1 cellular context compared by ENCODE assay signal in the genomic region with DNA sequence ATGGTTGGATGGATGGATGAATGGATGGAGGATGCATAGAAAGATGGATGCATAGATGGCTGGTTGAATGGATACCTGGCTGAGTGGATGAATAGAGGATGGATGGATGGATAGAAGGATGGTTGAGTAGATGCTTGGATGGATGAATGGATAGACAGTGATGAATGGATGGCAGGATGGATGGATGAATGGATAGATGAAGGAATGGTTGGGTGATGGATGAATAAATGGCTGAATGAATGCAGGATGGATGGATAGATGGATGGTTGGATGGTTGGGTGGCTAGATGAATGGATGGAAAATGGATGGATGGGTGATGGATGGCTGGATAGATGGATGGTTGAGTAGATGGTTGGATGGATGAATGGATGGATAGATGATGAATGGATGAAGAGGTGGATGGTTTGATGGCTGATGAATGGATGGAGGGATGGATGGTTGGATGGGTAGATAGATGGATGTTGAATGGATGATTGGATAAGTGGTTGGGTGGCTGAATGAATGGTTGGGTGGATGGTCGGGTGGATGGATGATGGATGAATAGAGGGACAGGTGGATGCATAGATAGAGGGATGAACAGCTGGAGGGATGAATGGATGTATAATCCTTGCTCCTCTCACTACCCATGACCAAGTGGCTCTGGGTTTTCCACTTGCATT.
TF ChIP-seq lines count a peak whose summit lies in the region.

No MANE protein-coding gene starts in this region.

TF ChIP-seq in HepG2, 621 proteins besides CTCF, POLR2A, EP300 and RAD21:
- TF ChIP-seq CBX1 (IDR thresholded peaks at IDR 0.05; ENCODE audit: low read depth) (no peak), RAD51 (IDR thresholded peaks at IDR 0.05; ENCODE audit: borderline replicate concordance) (peak; percentile 23; the same call in 1 of the 2 replicates), THAP8 (CRISPR knock-in tag; IDR thresholded peaks at IDR 0.05; ENCODE audit: borderline replicate concordance) (no peak), FOXO1 (CRISPR knock-in tag; IDR thresholded peaks at IDR 0.05) (no peak), ZNF569 (CRISPR knock-in tag; IDR thresholded peaks at IDR 0.05; ENCODE audit: borderline replicate concordance) (no peak), MLLT10 (CRISPR knock-in tag; IDR thresholded peaks at IDR 0.05) (no peak), IKZF1 (IDR thresholded peaks at IDR 0.05) (0 out of 2 replicates have a peak, but pooled peaks have one; percentile 19), PTBP1 (IDR thresholded peaks at IDR 0.05; ENCODE audit: low read depth, low read length, poor library complexity, severe bottlenecking) (no peak), ZNF431 (CRISPR knock-in tag; IDR thresholded peaks at IDR 0.05; ENCODE audit: borderline replicate concordance, low read depth) (no peak), TGIF2 (CRISPR knock-in tag; IDR thresholded peaks at IDR 0.05) (no peak), ZNF678 (CRISPR knock-in tag; IDR thresholded peaks at IDR 0.05) (no peak), MAFF (IDR thresholded peaks at IDR 0.05; ENCODE audit: low read depth, low read length) (no peak), PHB2 (IDR thresholded peaks at IDR 0.05; ENCODE audit: partially characterized antibody) (peak; percentile 32), ZNF407 (CRISPR knock-in tag; IDR thresholded peaks at IDR 0.05; ENCODE audit: not compliant biosample characterization) (no peak), GTF3A (CRISPR knock-in tag; conservative IDR thresholded peaks at IDR 0.05) (no peak), EZH2 (conservative IDR thresholded peaks at IDR 0.05; ENCODE audit: low read depth, low read length) (no peak), TRIM24 (CRISPR knock-in tag; IDR thresholded peaks at IDR 0.05) (no peak), ZNF282 (IDR thresholded peaks at IDR 0.05; ENCODE audit: partially characterized antibody) (peak; percentile 29), NBN (conservative IDR thresholded peaks at IDR 0.05) (peak; percentile 78; the same call in 1 of the 2 replicates), ZNF136 (CRISPR knock-in tag; IDR thresholded peaks at IDR 0.05; ENCODE audit: low read depth) (no peak), CREB1 (IDR thresholded peaks at IDR 0.05) (no peak), CREB1 (CRISPR knock-in tag; IDR thresholded peaks at IDR 0.05) (no peak), ZNF260 (CRISPR knock-in tag; IDR thresholded peaks at IDR 0.05; ENCODE audit: borderline replicate concordance, low read depth) (no peak), AKAP8 (CRISPR knock-in tag; IDR thresholded peaks at IDR 0.05) (no peak), KLF9 (CRISPR knock-in tag; IDR thresholded peaks at IDR 0.05; ENCODE audit: low read depth) (no peak), PLRG1 (conservative IDR thresholded peaks at IDR 0.05) (peak; percentile 86; the same call in 1 of the 2 replicates), SOX6 (IDR thresholded peaks at IDR 0.05) (peak; percentile 67; the same call in 1 of the 2 replicates), SOX6 (CRISPR knock-in tag; IDR thresholded peaks at IDR 0.05) (no peak)
- TF ChIP-seq, protein P1, sequence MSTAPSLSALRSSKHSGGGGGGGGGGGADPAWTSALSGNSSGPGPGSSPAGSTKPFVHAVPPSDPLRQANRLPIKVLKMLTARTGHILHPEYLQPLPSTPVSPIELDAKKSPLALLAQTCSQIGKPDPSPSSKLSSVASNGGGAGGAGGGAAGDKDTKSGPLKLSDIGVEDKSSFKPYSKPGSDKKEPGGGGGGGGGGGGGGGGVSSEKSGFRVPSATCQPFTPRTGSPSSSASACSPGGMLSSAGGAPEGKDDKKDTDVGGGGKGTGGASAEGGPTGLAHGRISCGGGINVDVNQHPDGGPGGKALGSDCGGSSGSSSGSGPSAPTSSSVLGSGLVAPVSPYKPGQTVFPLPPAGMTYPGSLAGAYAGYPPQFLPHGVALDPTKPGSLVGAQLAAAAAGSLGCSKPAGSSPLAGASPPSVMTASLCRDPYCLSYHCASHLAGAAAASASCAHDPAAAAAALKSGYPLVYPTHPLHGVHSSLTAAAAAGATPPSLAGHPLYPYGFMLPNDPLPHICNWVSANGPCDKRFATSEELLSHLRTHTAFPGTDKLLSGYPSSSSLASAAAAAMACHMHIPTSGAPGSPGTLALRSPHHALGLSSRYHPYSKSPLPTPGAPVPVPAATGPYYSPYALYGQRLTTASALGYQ (CRISPR knock-in tag; IDR thresholded peaks at IDR 0.05) = no peak
- TF ChIP-seq, protein P2, sequence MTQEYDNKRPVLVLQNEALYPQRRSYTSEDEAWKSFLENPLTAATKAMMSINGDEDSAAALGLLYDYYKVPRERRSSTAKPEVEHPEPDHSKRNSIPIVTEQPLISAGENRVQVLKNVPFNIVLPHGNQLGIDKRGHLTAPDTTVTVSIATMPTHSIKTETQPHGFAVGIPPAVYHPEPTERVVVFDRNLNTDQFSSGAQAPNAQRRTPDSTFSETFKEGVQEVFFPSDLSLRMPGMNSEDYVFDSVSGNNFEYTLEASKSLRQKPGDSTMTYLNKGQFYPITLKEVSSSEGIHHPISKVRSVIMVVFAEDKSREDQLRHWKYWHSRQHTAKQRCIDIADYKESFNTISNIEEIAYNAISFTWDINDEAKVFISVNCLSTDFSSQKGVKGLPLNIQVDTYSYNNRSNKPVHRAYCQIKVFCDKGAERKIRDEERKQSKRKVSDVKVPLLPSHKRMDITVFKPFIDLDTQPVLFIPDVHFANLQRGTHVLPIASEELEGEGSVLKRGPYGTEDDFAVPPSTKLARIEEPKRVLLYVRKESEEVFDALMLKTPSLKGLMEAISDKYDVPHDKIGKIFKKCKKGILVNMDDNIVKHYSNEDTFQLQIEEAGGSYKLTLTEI (CRISPR knock-in tag; conservative IDR thresholded peaks at IDR 0.05) = no peak
- TF ChIP-seq, protein P3, sequence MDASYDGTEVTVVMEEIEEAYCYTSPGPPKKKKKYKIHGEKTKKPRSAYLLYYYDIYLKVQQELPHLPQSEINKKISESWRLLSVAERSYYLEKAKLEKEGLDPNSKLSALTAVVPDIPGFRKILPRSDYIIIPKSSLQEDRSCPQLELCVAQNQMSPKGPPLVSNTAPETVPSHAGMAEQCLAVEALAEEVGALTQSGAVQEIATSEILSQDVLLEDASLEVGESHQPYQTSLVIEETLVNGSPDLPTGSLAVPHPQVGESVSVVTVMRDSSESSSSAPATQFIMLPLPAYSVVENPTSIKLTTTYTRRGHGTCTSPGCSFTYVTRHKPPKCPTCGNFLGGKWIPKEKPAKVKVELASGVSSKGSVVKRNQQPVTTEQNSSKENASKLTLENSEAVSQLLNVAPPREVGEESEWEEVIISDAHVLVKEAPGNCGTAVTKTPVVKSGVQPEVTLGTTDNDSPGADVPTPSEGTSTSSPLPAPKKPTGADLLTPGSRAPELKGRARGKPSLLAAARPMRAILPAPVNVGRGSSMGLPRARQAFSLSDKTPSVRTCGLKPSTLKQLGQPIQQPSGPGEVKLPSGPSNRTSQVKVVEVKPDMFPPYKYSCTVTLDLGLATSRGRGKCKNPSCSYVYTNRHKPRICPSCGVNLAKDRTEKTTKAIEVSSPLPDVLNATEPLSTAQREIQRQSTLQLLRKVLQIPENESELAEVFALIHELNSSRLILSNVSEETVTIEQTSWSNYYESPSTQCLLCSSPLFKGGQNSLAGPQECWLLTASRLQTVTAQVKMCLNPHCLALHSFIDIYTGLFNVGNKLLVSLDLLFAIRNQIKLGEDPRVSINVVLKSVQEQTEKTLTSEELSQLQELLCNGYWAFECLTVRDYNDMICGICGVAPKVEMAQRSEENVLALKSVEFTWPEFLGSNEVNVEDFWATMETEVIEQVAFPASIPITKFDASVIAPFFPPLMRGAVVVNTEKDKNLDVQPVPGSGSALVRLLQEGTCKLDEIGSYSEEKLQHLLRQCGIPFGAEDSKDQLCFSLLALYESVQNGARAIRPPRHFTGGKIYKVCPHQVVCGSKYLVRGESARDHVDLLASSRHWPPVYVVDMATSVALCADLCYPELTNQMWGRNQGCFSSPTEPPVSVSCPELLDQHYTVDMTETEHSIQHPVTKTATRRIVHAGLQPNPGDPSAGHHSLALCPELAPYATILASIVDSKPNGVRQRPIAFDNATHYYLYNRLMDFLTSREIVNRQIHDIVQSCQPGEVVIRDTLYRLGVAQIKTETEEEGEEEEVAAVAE (CRISPR knock-in tag; IDR thresholded peaks at IDR 0.05; ENCODE audit: borderline replicate concordance) = no peak
- TF ChIP-seq, protein P4, sequence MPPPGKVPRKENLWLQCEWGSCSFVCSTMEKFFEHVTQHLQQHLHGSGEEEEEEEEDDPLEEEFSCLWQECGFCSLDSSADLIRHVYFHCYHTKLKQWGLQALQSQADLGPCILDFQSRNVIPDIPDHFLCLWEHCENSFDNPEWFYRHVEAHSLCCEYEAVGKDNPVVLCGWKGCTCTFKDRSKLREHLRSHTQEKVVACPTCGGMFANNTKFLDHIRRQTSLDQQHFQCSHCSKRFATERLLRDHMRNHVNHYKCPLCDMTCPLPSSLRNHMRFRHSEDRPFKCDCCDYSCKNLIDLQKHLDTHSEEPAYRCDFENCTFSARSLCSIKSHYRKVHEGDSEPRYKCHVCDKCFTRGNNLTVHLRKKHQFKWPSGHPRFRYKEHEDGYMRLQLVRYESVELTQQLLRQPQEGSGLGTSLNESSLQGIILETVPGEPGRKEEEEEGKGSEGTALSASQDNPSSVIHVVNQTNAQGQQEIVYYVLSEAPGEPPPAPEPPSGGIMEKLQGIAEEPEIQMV (CRISPR knock-in tag; IDR thresholded peaks at IDR 0.05; ENCODE audit: low read depth) = no peak
